ENCODE assay signal across 12 cellular contexts in the genomic region with DNA sequence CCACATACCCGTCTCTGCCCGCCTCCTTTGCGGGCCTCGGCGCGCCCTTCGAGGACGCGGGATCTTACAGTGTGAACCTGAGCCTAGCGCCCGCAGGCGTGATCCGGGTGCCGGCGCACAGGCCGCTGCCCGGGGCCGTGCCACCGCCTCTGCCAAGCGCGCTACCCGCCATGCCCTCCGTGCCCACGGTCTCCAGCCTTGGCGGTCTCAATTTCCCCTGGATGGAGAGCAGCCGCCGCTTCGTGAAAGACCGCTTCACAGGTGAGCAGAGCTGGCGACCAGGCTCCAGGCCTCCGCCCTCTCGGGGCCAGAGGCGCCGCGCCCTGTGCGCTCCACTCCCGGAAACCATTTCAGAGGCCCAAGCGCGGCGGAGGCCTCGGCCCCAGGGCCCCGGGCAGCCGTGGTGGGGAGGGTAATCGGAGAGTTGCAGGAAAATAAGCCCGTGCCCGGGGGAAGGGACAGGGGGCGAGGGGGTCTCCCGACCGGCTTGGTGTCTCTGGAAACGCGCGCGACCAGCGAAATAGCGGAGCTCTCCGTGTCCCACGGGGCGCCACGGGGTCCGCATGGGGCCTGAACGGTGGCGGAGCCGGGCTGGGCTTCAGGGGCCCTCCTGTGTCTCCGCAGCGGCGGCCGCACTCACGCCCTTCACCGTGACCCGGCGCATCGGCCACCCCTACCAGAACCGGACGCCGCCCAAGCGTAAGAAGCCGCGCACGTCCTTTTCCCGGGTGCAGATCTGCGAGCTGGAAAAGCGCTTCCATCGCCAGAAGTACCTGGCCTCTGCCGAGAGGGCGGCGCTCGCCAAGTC. TPM values are rescaled to one million over a fixed set of nuclear protein-coding genes. Genes with fewer than 3 reads are reported as not detected.
A peak's percentile ranks its signal among the peaks of the same experiment; 100 is the strongest.
DNase-seq lines count a peak whose midpoint lies in the region; ATAC-seq and TF ChIP-seq lines count a peak whose summit lies in the region.
"Had no signal": no experiment of that assay in that cellular context is flagged by ENCODE, and none has a peak within 500 bp of the region (broad histone marks: within the 10 kb centered on the region; RNA-seq: fewer than 3 reads in every experiment).

No MANE protein-coding gene starts in this region.

- intact Hi-C loops in prostate gland (cut with DNase I), result no loop called here

- 20% methylated on average over 1 of the region's 87 CpGs for WGBS in SK-N-SH (ENCODE audit: low lambda C conversion rate)
- 3% methylated on average over 54 of the region's 87 CpGs for WGBS in prostate gland

- H3K27me3 ChIP-seq in SK-N-SH (ENCODE audit: insufficient read depth) (no peaks in the 10 kb centered on the region; the same call in 1 of the 2 replicates), prostate gland (replicated peaks; ENCODE audit: insufficient read depth) (peaks cover 88% of the 10 kb centered on the region)

- in situ Hi-C loops in GM13976 (cut with MboI; ENCODE audit: low sequenced_read_pairs, unreplicated experiment), result no loop called here

- H3K4me3 Mint-ChIP-seq in activated naive CD4-positive, alpha-beta T cell treated with anti-CD3 and anti-CD28 coated beads, Interleukin-2, amount 10 ng/mL, durations not matched to agents 7 days and 5 days, result no peak overlapping the region
- peak overlapping the region; percentile 34 for H3K4me3 Mint-ChIP-seq in stimulated activated memory B cell treated with anti-CD40 and anti-IgM and Interleukin-4, amounts not matched to agents 10 μg/mL and 1 μg/mL and 100 μg/mL, for 72 hours

- H3K9me3 ChIP-seq in SK-N-SH (no peaks in the 10 kb centered on the region), prostate gland (no peaks in the 10 kb centered on the region)
- H3K9me3 ChIP-seq: Caco-2 had no signal

- DNase-seq in activated naive CD4-positive, alpha-beta T cell treated with anti-CD3 and anti-CD28 coated beads, Interleukin-2, amount 10 ng/mL, durations not matched to agents 7 days and 5 days, result peak; percentile 36
- DNase-seq in activated naive CD4-positive, alpha-beta T cell (lab: John Stamatoyannopoulos, UW), result no peak
- DNase-seq in SK-N-SH (peak; percentile 80), fibroblast of mammary gland (ENCODE audit: low read depth) (no peak), GM13976 (ENCODE audit: low spot score) (no peak), epidermal melanocyte (ENCODE audit: insufficient read length, low spot score) (no peak), prostate gland (ENCODE audit: low spot score) (no peak)
- DNase-seq: Caco-2; central memory CD4-positive, alpha-beta T cell had no signal

- H3F3A ChIP-seq in SK-N-SH (replicated peaks; ENCODE audit: insufficient read depth), result peaks cover 3% of the 10 kb centered on the region

- no peak for TF ChIP-seq EP300 in SK-N-SH (IDR thresholded peaks at IDR 0.05; ENCODE audit: borderline replicate concordance in 1 of 2, low read depth in 1 of 2, low read length in 1 of 2)

- TF ChIP-seq POLR2A in prostate gland (IDR thresholded peaks at IDR 0.05), result no peak

- peak overlapping the region; percentile 98 for H3K4me2 ChIP-seq in SK-N-SH

- no peak for TF ChIP-seq CTCF in SK-N-SH (IDR thresholded peaks at IDR 0.05)
- TF ChIP-seq CTCF in fibroblast of mammary gland (conservative IDR thresholded peaks at IDR 0.05; ENCODE audit: control insufficient read depth, insufficient read depth, low read depth, low read length), result peak; percentile 21
- no peak for TF ChIP-seq CTCF in GM13976 (IDR thresholded peaks at IDR 0.05; ENCODE audit: borderline replicate concordance, control extremely low read depth, extremely low read depth, insufficient read depth, missing control alignments)
- TF ChIP-seq CTCF in prostate gland (IDR thresholded peaks at IDR 0.05), result no peak

- no peaks in the 10 kb centered on the region for H3K9me2 ChIP-seq in SK-N-SH

- TF ChIP-seq RAD21 in SK-N-SH (IDR thresholded peaks at IDR 0.05; ENCODE audit: low read length), result no peak

- H3K9me3 Mint-ChIP-seq in activated naive CD4-positive, alpha-beta T cell treated with anti-CD3 and anti-CD28 coated beads, Interleukin-2, amount 10 ng/mL, durations not matched to agents 7 days and 5 days, result no peaks in the 10 kb centered on the region
- peaks cover 9% of the 10 kb centered on the region for H3K9me3 Mint-ChIP-seq in stimulated activated memory B cell treated with anti-CD40 and anti-IgM and Interleukin-4, amounts not matched to agents 10 μg/mL and 1 μg/mL and 100 μg/mL, for 72 hours

- peak overlapping the region in 1 of 2 experiments; percentile 81; a peak in 2 of 4 replicates for H3K27ac ChIP-seq in SK-N-SH (ENCODE audit: low read depth in 2 of 2, low read length in 1 of 2)
- H3K27ac ChIP-seq in prostate gland, result no peak overlapping the region

- H3K36me3 Mint-ChIP-seq in activated naive CD4-positive, alpha-beta T cell treated with anti-CD3 and anti-CD28 coated beads, Interleukin-2, amount 10 ng/mL, durations not matched to agents 7 days and 5 days, result peaks cover 3% of the 10 kb centered on the region
- peaks cover 6% of the 10 kb centered on the region for H3K36me3 Mint-ChIP-seq in stimulated activated memory B cell treated with anti-CD40 and anti-IgM and Interleukin-4, amounts not matched to agents 10 μg/mL and 1 μg/mL and 100 μg/mL, for 72 hours

- no peaks in the 10 kb centered on the region for H4K20me1 ChIP-seq in SK-N-SH (ENCODE audit: insufficient read depth)

- no peak for ATAC-seq in stimulated activated memory B cell treated with anti-CD40 and anti-IgM and Interleukin-4, amounts not matched to agents 10 μg/mL and 1 μg/mL and 100 μg/mL, for 72 hours

- H2AFZ ChIP-seq in SK-N-SH (ENCODE audit: low read depth), result peak overlapping the region; percentile 86

- H3K4me1 ChIP-seq in SK-N-SH (ENCODE audit: control insufficient read depth in 1 of 2, insufficient read depth in 2 of 2, low read depth in 1 of 2, low read length in 1 of 2) (peaks cover 0 to 46% of the 10 kb centered on the region in 2 experiments; a peak in 2 of 4 replicates), prostate gland (replicated peaks) (peaks cover 12% of the 10 kb centered on the region)
- H3K4me1 ChIP-seq: Caco-2 had no signal

- no peak overlapping the region for H3K27ac Mint-ChIP-seq in activated naive CD4-positive, alpha-beta T cell treated with anti-CD3 and anti-CD28 coated beads, Interleukin-2, amount 10 ng/mL, durations not matched to agents 7 days and 5 days
- no peak overlapping the region for H3K27ac Mint-ChIP-seq in stimulated activated memory B cell treated with anti-CD40 and anti-IgM and Interleukin-4, amounts not matched to agents 10 μg/mL and 1 μg/mL and 100 μg/mL, for 72 hours

- H3K4me3 ChIP-seq in SK-N-SH (ENCODE audit: low read depth in 2 of 2, low read length in 1 of 2), result peak overlapping the region; percentile 86 to 87
- H3K4me3 ChIP-seq in fibroblast of mammary gland (ENCODE audit: control insufficient read depth, low read depth, low read length), result no peak overlapping the region
- H3K4me3 ChIP-seq in prostate gland, result no peak overlapping the region

- H3K27me3 Mint-ChIP-seq in activated naive CD4-positive, alpha-beta T cell treated with anti-CD3 and anti-CD28 coated beads, Interleukin-2, amount 10 ng/mL, durations not matched to agents 7 days and 5 days, result peaks cover 97% of the 10 kb centered on the region
- peaks cover 89% of the 10 kb centered on the region for H3K27me3 Mint-ChIP-seq in stimulated activated memory B cell treated with anti-CD40 and anti-IgM and Interleukin-4, amounts not matched to agents 10 μg/mL and 1 μg/mL and 100 μg/mL, for 72 hours

- POLR2A ChIA-PET in SK-N-SH (lab: Yijun Ruan, JAX), result interaction anchor here (0.9 to 2.4 kb wide), 8 partner anchors 10 to 325 kb away, joined by 3 to 20 read pairs (median 5); no protein-coding TSS in a partner anchor

- peak overlapping the region; percentile 78 for H3K9ac ChIP-seq in SK-N-SH

- CTCF ChIA-PET in activated naive CD4-positive, alpha-beta T cell treated with anti-CD3 and anti-CD28 coated beads, Interleukin-2, amount 10 ng/mL, durations not matched to agents 7 days and 5 days (lab: Charles Lee), result interaction anchor here (1.2 to 1.5 kb wide), 2 partner anchors 12 to 30 kb away, joined by 3 read pairs; no protein-coding TSS in a partner anchor
- CTCF ChIA-PET in SK-N-SH (lab: Yijun Ruan, JAX), result interaction anchor here (0.8 to 4.7 kb wide), 12 partner anchors 10 to 565 kb away, joined by 3 to 46 read pairs (median 4); no protein-coding TSS in a partner anchor

- peaks cover 17% of the 10 kb centered on the region for H3K4me1 Mint-ChIP-seq in activated naive CD4-positive, alpha-beta T cell treated with anti-CD3 and anti-CD28 coated beads, Interleukin-2, amount 10 ng/mL, durations not matched to agents 7 days and 5 days
- peaks cover 20% of the 10 kb centered on the region for H3K4me1 Mint-ChIP-seq in stimulated activated memory B cell treated with anti-CD40 and anti-IgM and Interleukin-4, amounts not matched to agents 10 μg/mL and 1 μg/mL and 100 μg/mL, for 72 hours

- H3K36me3 ChIP-seq in SK-N-SH (replicated peaks in 1 of 2; ENCODE audit: control insufficient read depth in 1 of 2, insufficient read depth in 2 of 2, low read length in 1 of 2) (no peaks in the 10 kb centered on the region), prostate gland (no peaks in the 10 kb centered on the region)

- peaks cover 8% of the 10 kb centered on the region; the same call in 1 of the 2 replicates for H3K79me2 ChIP-seq in SK-N-SH (ENCODE audit: insufficient read depth)

TF ChIP-seq in SK-N-SH, 30 proteins besides CTCF, POLR2A, EP300 and RAD21 (continues in another document):
- TF ChIP-seq RFX5 (IDR thresholded peaks at IDR 0.05; ENCODE audit: low read length) (no peak), FOSL2 (IDR thresholded peaks at IDR 0.05; ENCODE audit: borderline replicate concordance, low read depth) (no peak), SIN3A (IDR thresholded peaks at IDR 0.05; ENCODE audit: borderline replicate concordance, low read depth, low read length) (no peak), GATA2 (CRISPR knock-in tag; IDR thresholded peaks at IDR 0.05) (no peak), JUND (IDR thresholded peaks at IDR 0.05) (no peak)
- TF ChIP-seq, protein P1, sequence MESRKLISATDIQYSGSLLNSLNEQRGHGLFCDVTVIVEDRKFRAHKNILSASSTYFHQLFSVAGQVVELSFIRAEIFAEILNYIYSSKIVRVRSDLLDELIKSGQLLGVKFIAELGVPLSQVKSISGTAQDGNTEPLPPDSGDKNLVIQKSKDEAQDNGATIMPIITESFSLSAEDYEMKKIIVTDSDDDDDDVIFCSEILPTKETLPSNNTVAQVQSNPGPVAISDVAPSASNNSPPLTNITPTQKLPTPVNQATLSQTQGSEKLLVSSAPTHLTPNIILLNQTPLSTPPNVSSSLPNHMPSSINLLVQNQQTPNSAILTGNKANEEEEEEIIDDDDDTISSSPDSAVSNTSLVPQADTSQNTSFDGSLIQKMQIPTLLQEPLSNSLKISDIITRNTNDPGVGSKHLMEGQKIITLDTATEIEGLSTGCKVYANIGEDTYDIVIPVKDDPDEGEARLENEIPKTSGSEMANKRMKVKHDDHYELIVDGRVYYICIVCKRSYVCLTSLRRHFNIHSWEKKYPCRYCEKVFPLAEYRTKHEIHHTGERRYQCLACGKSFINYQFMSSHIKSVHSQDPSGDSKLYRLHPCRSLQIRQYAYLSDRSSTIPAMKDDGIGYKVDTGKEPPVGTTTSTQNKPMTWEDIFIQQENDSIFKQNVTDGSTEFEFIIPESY (IDR thresholded peaks at IDR 0.05; ENCODE audit: borderline replicate concordance, low read depth), result no peak

RNA-seq across cellular contexts. Expression of gene TLX3, which starts 0.7 kb away (rescaled TPM):
- polyA plus RNA-seq in SK-N-SH (2012; rRNA removed), result 3.6 and 4.7 TPM in 2 replicates
- polyA plus RNA-seq in SK-N-SH (2012; cell fraction: cytosol; rRNA removed), result 2.6 and 4.2 TPM in 2 replicates
- 5.8 and 10.6 TPM in 2 replicates for polyA plus RNA-seq in SK-N-SH (2012; cell fraction: nucleus; rRNA removed)
- total RNA-seq in prostate gland, result not detected
- total RNA-seq: Caco-2, lung microvascular endothelial cell had no signal
- polyA plus RNA-seq: IgD-negative memory B cell had no signal

Comparison
In these comparisons a context has a peak if more than half of its experiments do, and no peak if none do; other contexts are left out.
1. DNase-seq: peak in activated naive CD4-positive, alpha-beta T cell treated with anti-CD3 and anti-CD28 coated beads, Interleukin-2, amount 10 ng/mL, durations not matched to agents 7 days and 5 days (single experiment) and SK-N-SH (single experiment); none in activated naive CD4-positive, alpha-beta T cell (0 of 4), fibroblast of mammary gland (single experiment), GM13976 (single experiment), epidermal melanocyte (single experiment) and prostate gland (single experiment).
2. H3K4me3 ChIP-seq: peak in SK-N-SH (2 of 2); none in fibroblast of mammary gland (single experiment) and prostate gland (0 of 2).